In the genomic region with DNA sequence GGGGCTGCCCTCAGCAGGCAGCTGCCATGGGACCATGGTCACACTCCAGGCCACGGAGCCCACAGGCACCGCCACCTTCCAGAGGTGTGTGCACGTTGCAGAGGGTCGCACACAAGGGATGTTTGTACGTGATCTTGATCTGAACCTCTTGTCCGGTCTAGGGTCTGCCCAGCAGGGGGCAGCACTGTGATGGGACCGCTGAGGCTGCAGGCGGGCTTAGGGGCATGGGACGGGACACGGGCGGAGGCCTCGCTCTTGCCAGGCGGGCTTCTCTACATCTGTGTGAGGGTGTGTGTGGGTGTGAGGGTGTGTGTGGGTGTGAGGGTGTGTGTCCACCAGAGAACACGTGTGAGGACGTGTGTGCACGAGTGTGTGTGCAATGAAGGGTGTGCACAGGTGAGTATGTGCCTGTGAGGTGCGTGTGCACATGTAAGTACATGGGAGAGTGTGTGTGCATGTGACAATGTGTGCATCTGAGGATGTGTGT, we compare ENCODE assay signal across 9 cellular contexts. TPM values are rescaled to one million over a fixed set of nuclear protein-coding genes. Genes with fewer than 3 reads are reported as not detected.
A peak's percentile ranks its signal among the peaks of the same experiment; 100 is the strongest.
DNase-seq lines count a peak whose midpoint lies in the region; ATAC-seq, FAIRE-seq and TF ChIP-seq lines count a peak whose summit lies in the region.
"Had no signal": no experiment of that assay in that cellular context is flagged by ENCODE, and none has a peak within 500 bp of the region (broad histone marks: within the 10 kb centered on the region; RNA-seq: fewer than 3 reads in every experiment).

No MANE protein-coding gene starts in this region.

- H3K4me1 Mint-ChIP-seq in effector memory CD8-positive, alpha-beta T cell (ENCODE audit: low read depth in 2 of 2): peaks cover 2 to 10% of the 10 kb centered on the region in 2 donors
- peaks cover 3% of the 10 kb centered on the region for H3K4me1 Mint-ChIP-seq in nephron

- intact Hi-C loops in testis (cut with DNase I; ENCODE audit: low total_unique reads): no loop called here

- H3K27me3 Mint-ChIP-seq in effector memory CD8-positive, alpha-beta T cell: peaks cover 27 to 50% of the 10 kb centered on the region in 2 donors
- peaks cover 26% of the 10 kb centered on the region for H3K27me3 Mint-ChIP-seq in nephron (ENCODE audit: low read depth)

- H3K27ac ChIP-seq in testis: no peak overlapping the region

- ATAC-seq in effector memory CD8-positive, alpha-beta T cell (replicated peaks): peak; percentile 80
- ATAC-seq in GM18511 (IDR thresholded peaks at IDR 0.05; ENCODE audit: unreplicated experiment) (no peak), HG03460 (IDR thresholded peaks at IDR 0.05; ENCODE audit: unreplicated experiment) (no peak)

- H3K36me3 ChIP-seq in testis (ENCODE audit: low read depth, missing control alignments): no peaks in the 10 kb centered on the region

- H3K4me3 Mint-ChIP-seq in effector memory CD8-positive, alpha-beta T cell: no peak overlapping the region
- no peak overlapping the region for H3K4me3 Mint-ChIP-seq in nephron

- no peaks in the 10 kb centered on the region for H3K36me3 Mint-ChIP-seq in effector memory CD8-positive, alpha-beta T cell (ENCODE audit: insufficient read depth)
- no peaks in the 10 kb centered on the region for H3K36me3 Mint-ChIP-seq in nephron (ENCODE audit: low read depth)

- TF ChIP-seq POLR2A in testis (IDR thresholded peaks at IDR 0.05): no peak

- H3K27ac Mint-ChIP-seq in effector memory CD8-positive, alpha-beta T cell: no peak overlapping the region
- H3K27ac Mint-ChIP-seq in nephron: no peak overlapping the region

- 56% methylated on average over 4 to 17 of the region's 17 CpGs for WGBS in testis, 2 donors

- no peak for FAIRE-seq in HTR-8/SVneo (lab: Jason Lieb, UNC)
- FAIRE-seq: islet of Langerhans had no signal

- H3K9me3 Mint-ChIP-seq in effector memory CD8-positive, alpha-beta T cell: no peaks in the 10 kb centered on the region
- peaks cover 2% of the 10 kb centered on the region for H3K9me3 Mint-ChIP-seq in nephron

- H3K27me3 ChIP-seq in testis: no peaks in the 10 kb centered on the region

- no peak overlapping the region for H3K4me3 ChIP-seq in testis

- TF ChIP-seq CTCF in nephron (IDR thresholded peaks at IDR 0.05; ENCODE audit: unreplicated experiment in 3 of 3) (peak; percentile 34 to 55 (median 37)), testis (IDR thresholded peaks at IDR 0.05) (peak; percentile 56 to 64 (median 60))

- H3K9me3 ChIP-seq in testis: no peaks in the 10 kb centered on the region

- H3K4me1 ChIP-seq in testis: peaks cover 5% of the 10 kb centered on the region

- peak; percentile 33 for DNase-seq in Ammon's horn (ENCODE audit: low spot score)
- DNase-seq in HTR-8/SVneo (ENCODE audit: insufficient read length, low spot score): peak; percentile 29
- DNase-seq in activated CD4-positive, alpha-beta T cell treated with anti-CD3 and anti-CD28 coated beads, Interleukin-2, amount 50 U/mL, for 24 hours (ENCODE audit: low read depth in 1 of 2, low spot score in 1 of 2): peak; percentile 40 to 52
- peak; percentile 70 to 75 (median 70) for DNase-seq in effector memory CD8-positive, alpha-beta T cell
- DNase-seq in testis: peak; percentile 83

RNA-seq across cellular contexts. Expression of gene CACNA1I, which starts 52.4 kb away (rescaled TPM):
- total RNA-seq in testis: 1 to 10 TPM; 1.7 to 2.0 TPM
- 1.3 TPM for polyA plus RNA-seq in testis (ENCODE audit: insufficient read depth, low read depth, low replicate concordance)

Comparison
In these comparisons a context has a peak if more than half of its experiments do, and no peak if none do; other contexts are left out.
1. DNase-seq: peak in every context shown above with its lines; median percentile 83 in testis; 70 in effector memory CD8-positive, alpha-beta T cell; 46 in activated CD4-positive, alpha-beta T cell treated with anti-CD3 and anti-CD28 coated beads, Interleukin-2, amount 50 U/mL, for 24 hours; 33 in Ammon's horn; 29 in HTR-8/SVneo.